In the genomic region with DNA sequence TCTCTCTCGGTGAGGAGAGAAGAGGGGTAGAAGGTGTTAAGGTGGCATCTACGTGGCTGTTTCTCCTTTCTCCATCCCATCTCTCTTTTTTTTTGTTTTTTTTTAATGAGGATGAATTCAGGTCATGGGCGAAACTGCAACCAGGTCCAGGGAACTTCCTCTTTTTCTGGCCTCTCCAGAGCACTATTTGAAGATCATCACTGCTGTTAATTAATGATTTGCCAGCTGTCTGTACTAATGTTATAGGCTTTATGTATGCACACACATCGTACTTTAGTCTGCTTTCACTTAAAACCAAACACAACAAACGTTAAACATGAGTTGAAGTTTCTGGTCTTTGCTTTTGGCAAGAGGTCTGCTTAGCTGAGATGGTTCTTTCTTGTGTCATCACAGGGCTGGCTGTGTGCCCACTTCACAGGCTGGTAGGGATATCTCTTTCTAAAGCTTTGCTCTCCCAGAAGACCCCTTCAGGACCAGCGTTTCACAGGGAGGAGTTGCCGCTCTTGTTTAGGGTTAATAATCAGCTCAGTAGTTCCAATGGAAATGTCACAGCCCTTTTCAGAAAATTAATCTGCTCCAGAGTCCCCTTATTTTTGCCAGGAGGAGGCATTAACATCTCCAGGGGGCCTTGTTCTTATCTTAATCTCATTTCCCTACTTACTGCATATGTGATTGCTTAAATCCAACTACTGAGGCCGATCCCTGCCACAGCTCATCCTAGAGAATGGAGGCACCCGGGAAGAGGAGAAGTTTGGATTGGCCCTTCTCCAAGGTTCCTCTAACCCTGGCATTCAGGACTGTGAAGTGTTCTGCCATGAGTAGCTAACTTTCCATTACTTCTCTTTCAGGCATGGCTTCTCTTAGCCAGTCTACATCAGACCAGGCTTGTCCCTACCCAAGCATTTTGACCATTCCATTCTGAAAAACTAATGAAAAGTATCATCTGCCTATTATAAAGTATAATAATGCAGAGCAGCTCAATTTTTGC, we compare ENCODE assay signal across 17 cellular contexts.
DNase-seq lines count a peak whose midpoint lies in the region; ATAC-seq, FAIRE-seq and TF ChIP-seq lines count a peak whose summit lies in the region.
"Had no signal": no experiment of that assay in that cellular context is flagged by ENCODE, and none has a peak within 500 bp of the region (broad histone marks: within the 10 kb centered on the region; RNA-seq: fewer than 3 reads in every experiment).

No MANE protein-coding gene starts in this region.

- intact Hi-C loops in OCI-LY7 (cut with micrococcal nuclease; ENCODE audit: unreplicated experiment) = no loop called here
- intact Hi-C loops in activated T-helper 1 cell treated with anti-CD3 and anti-CD28 coated beads, Interleukin-12 subunit alpha, Interleukin-12 subunit beta, Interleukin-2, Interleukin-4 antibody, amounts not matched to agents 30 ng/mL and 10 ng/mL and 1 ng/mL, durations not matched to agents 14 hours and 24 hours and 36 hours (cut with micrococcal nuclease) = no loop called here

- H3K27ac Mint-ChIP-seq in chondrocyte (ENCODE audit: unreplicated experiment) = no peak overlapping the region
- H3K27ac Mint-ChIP-seq in activated T-helper 1 cell treated with anti-CD3 and anti-CD28 coated beads, Interleukin-12 subunit alpha, Interleukin-12 subunit beta, Interleukin-2, Interleukin-4 antibody, amounts not matched to agents 30 ng/mL and 10 ng/mL and 1 ng/mL, durations not matched to agents 14 hours and 24 hours and 36 hours = no peak overlapping the region
- H3K27ac Mint-ChIP-seq: type B pancreatic cell had no signal

- no peaks in the 10 kb centered on the region for H3K9me2 ChIP-seq in OCI-LY7 (ENCODE audit: insufficient read depth, low read length)

- DNase-seq in GM12891 (ENCODE audit: insufficient read length, low spot score) (no peak), OCI-LY7 (ENCODE audit: low spot score) (peak; percentile 40), NCI-H1436 (lab: John Stamatoyannopoulos, UW) (no peak), chondrocyte (ENCODE audit: low spot score) (no peak)
- no peak for DNase-seq in activated T-helper 1 cell treated with anti-CD3 and anti-CD28 coated beads, Interleukin-12 subunit alpha, Interleukin-12 subunit beta, Interleukin-2, Interleukin-4 antibody, amounts not matched to agents 30 ng/mL and 10 ng/mL and 1 ng/mL, durations not matched to agents 14 hours and 24 hours and 36 hours (ENCODE audit: low spot score)
- DNase-seq: activated effector memory CD4-positive, alpha-beta T cell treated with anti-CD3 and anti-CD28 coated beads, Interleukin-2, amount 50 U/mL, for 16 hours; dorsolateral prefrontal cortex; foreskin fibroblast; NCI-H187; right lobe of liver; stimulated activated CD4-positive, alpha-beta T cell treated with anti-CD3 and anti-CD28 coated beads, Interleukin-2, amount 100 ng/mL, for 48 hours had no signal

- no peaks in the 10 kb centered on the region for H3K9me3 Mint-ChIP-seq in chondrocyte (ENCODE audit: low read depth)
- H3K9me3 Mint-ChIP-seq in activated T-helper 1 cell treated with anti-CD3 and anti-CD28 coated beads, Interleukin-12 subunit alpha, Interleukin-12 subunit beta, Interleukin-2, Interleukin-4 antibody, amounts not matched to agents 30 ng/mL and 10 ng/mL and 1 ng/mL, durations not matched to agents 14 hours and 24 hours and 36 hours = peaks cover 4% of the 10 kb centered on the region

- H3K9me3 ChIP-seq in OCI-LY7 (ENCODE audit: low read length) = no peaks in the 10 kb centered on the region
- H3K9me3 ChIP-seq: right lobe of liver had no signal

- peaks cover 77% of the 10 kb centered on the region for H3K27me3 Mint-ChIP-seq in chondrocyte (ENCODE audit: low read depth)
- H3K27me3 Mint-ChIP-seq in activated T-helper 1 cell treated with anti-CD3 and anti-CD28 coated beads, Interleukin-12 subunit alpha, Interleukin-12 subunit beta, Interleukin-2, Interleukin-4 antibody, amounts not matched to agents 30 ng/mL and 10 ng/mL and 1 ng/mL, durations not matched to agents 14 hours and 24 hours and 36 hours (ENCODE audit: insufficient read depth) = peaks cover 54% of the 10 kb centered on the region

- no peaks in the 10 kb centered on the region for H3K36me3 ChIP-seq in OCI-LY7 (ENCODE audit: insufficient read depth, low read length)
- H3K36me3 ChIP-seq: right lobe of liver had no signal

- no peaks in the 10 kb centered on the region for H4K20me1 ChIP-seq in OCI-LY7 (ENCODE audit: insufficient read depth, low read length)

- H3K27ac ChIP-seq in OCI-LY7 (ENCODE audit: low read depth, low read length, poor library complexity, severe bottlenecking) = no peak overlapping the region
- H3K27ac ChIP-seq: dorsolateral prefrontal cortex, right lobe of liver had no signal

- CTCF ChIA-PET in OCI-LY7 (lab: Charles Lee; ENCODE audit: unreplicated experiment) = no interaction called here

- no peak for TF ChIP-seq CTCF in OCI-LY7 (conservative IDR thresholded peaks at IDR 0.05; ENCODE audit: low read length)
- TF ChIP-seq CTCF in chondrocyte (IDR thresholded peaks at IDR 0.05) = no peak

- peak; percentile 73 for ATAC-seq in GM19468 (IDR thresholded peaks at IDR 0.05; ENCODE audit: extremely low read depth, unreplicated experiment)
- ATAC-seq in HG03342 (IDR thresholded peaks at IDR 0.05; ENCODE audit: unreplicated experiment) = peak; percentile 66
- ATAC-seq in GM18867 (IDR thresholded peaks at IDR 0.05; ENCODE audit: unreplicated experiment) = no peak
- ATAC-seq: right lobe of liver had no signal

- H3K36me3 Mint-ChIP-seq in chondrocyte (ENCODE audit: low read depth) = peaks cover 2% of the 10 kb centered on the region
- no peaks in the 10 kb centered on the region for H3K36me3 Mint-ChIP-seq in activated T-helper 1 cell treated with anti-CD3 and anti-CD28 coated beads, Interleukin-12 subunit alpha, Interleukin-12 subunit beta, Interleukin-2, Interleukin-4 antibody, amounts not matched to agents 30 ng/mL and 10 ng/mL and 1 ng/mL, durations not matched to agents 14 hours and 24 hours and 36 hours (ENCODE audit: low read depth)
- H3K36me3 Mint-ChIP-seq: type B pancreatic cell had no signal

- POLR2A ChIA-PET in OCI-LY7 (lab: Charles Lee) = interaction anchor here (0.7 to 1.4 kb wide), 3 partner anchors 13 to 24 kb away, joined by 3 to 5 read pairs (median 4); no protein-coding TSS in a partner anchor

- no peak for FAIRE-seq in GM12891 (lab: Jason Lieb, UNC)
- FAIRE-seq: astrocyte, TTC549 had no signal

- no peaks in the 10 kb centered on the region for H3K4me1 Mint-ChIP-seq in chondrocyte (ENCODE audit: low read depth)
- no peaks in the 10 kb centered on the region for H3K4me1 Mint-ChIP-seq in activated T-helper 1 cell treated with anti-CD3 and anti-CD28 coated beads, Interleukin-12 subunit alpha, Interleukin-12 subunit beta, Interleukin-2, Interleukin-4 antibody, amounts not matched to agents 30 ng/mL and 10 ng/mL and 1 ng/mL, durations not matched to agents 14 hours and 24 hours and 36 hours (ENCODE audit: low read depth)

- BruUV-seq in OCI-LY7 (replicated peaks; lab: Mats Ljungman, UMichigan) = no TSS peak

- H3K4me1 ChIP-seq in OCI-LY7 (ENCODE audit: insufficient read depth, low read length, poor library complexity, severe bottlenecking) = peaks cover 9% of the 10 kb centered on the region
- H3K4me1 ChIP-seq: right lobe of liver had no signal

- H2AFZ ChIP-seq in OCI-LY7 (ENCODE audit: low read length) = peak overlapping the region; percentile 28; the same call in 1 of the 2 replicates

- H3K79me2 ChIP-seq in OCI-LY7 (ENCODE audit: insufficient read depth, low read depth, low read length) = no peaks in the 10 kb centered on the region

- no peak for TF ChIP-seq POLR2A in GM12891 (IDR thresholded peaks at IDR 0.05; ENCODE audit: low read depth, low read length)

- peak overlapping the region; percentile 56 for H3K4me2 ChIP-seq in OCI-LY7 (ENCODE audit: low read length)

- no peak overlapping the region for H3K4me3 ChIP-seq in OCI-LY7 (ENCODE audit: low read depth, low read length, poor library complexity, severe bottlenecking)
- H3K4me3 ChIP-seq: dorsolateral prefrontal cortex, right lobe of liver had no signal

- no peak overlapping the region for H3K4me3 Mint-ChIP-seq in chondrocyte (ENCODE audit: unreplicated experiment)
- no peak overlapping the region for H3K4me3 Mint-ChIP-seq in activated T-helper 1 cell treated with anti-CD3 and anti-CD28 coated beads, Interleukin-12 subunit alpha, Interleukin-12 subunit beta, Interleukin-2, Interleukin-4 antibody, amounts not matched to agents 30 ng/mL and 10 ng/mL and 1 ng/mL, durations not matched to agents 14 hours and 24 hours and 36 hours
- H3K4me3 Mint-ChIP-seq: type B pancreatic cell had no signal

TF ChIP-seq in GM12891, 5 proteins besides CTCF, POLR2A, EP300 and RAD21:
- TF ChIP-seq TAF1 (IDR thresholded peaks at IDR 0.05; ENCODE audit: low read depth, low read length) = no peak
- TF ChIP-seq POLR2AphosphoS5 (IDR thresholded peaks at IDR 0.05; ENCODE audit: low read depth, low read length) = no peak
- TF ChIP-seq POU2F2 (IDR thresholded peaks at IDR 0.05; ENCODE audit: low read depth, low read length) = no peak
- TF ChIP-seq SPI1 (IDR thresholded peaks at IDR 0.05; ENCODE audit: low read depth, low read length) = peak; percentile 43; the same call in 1 of the 2 replicates
- TF ChIP-seq PAX5 (IDR thresholded peaks at IDR 0.05; ENCODE audit: insufficient read depth, low read length, severe bottlenecking) = no peak
